Comparison of ENCODE assay signal across 10 cellular contexts in genomic region chr16:21116148-21116693, GRCh38. TPM values are rescaled to one million over a fixed set of nuclear protein-coding genes. Genes with fewer than 3 reads are reported as not detected.
DNase-seq lines count a peak whose midpoint lies in the region; ATAC-seq, FAIRE-seq and TF ChIP-seq lines count a peak whose summit lies in the region.
"Had no signal": no experiment of that assay in that cellular context is flagged by ENCODE, and none has a peak within 500 bp of the region (broad histone marks: within the 10 kb centered on the region; RNA-seq: fewer than 3 reads in every experiment).

No MANE protein-coding gene starts in this region.

- H3K36me3 Mint-ChIP-seq in T-helper 1 cell treated with Interleukin-12 subunit alpha and Interleukin-12 subunit beta and Interleukin-4 antibody, amounts not matched to agents 30 μg/mL and 1 μg/mL, for 36 hours (ENCODE audit: low read depth): no peaks in the 10 kb centered on the region
- H3K36me3 Mint-ChIP-seq in glutamatergic neuron (ENCODE audit: unreplicated experiment): no peaks in the 10 kb centered on the region
- H3K36me3 Mint-ChIP-seq in Caco-2 (ENCODE audit: insufficient read depth, unreplicated experiment): no peaks in the 10 kb centered on the region

- H3K27me3 ChIP-seq in AG04450 (ENCODE audit: control insufficient read depth, insufficient read depth, low read length) (no peaks in the 10 kb centered on the region), Caco-2 (replicated peaks; ENCODE audit: control insufficient read depth, insufficient read depth, low read length) (no peaks in the 10 kb centered on the region)

- no peak overlapping the region for H3K27ac ChIP-seq in AG04450 (ENCODE audit: low read depth, low read length)

- H3K4me1 ChIP-seq in Caco-2: no peaks in the 10 kb centered on the region

- H3K9me3 Mint-ChIP-seq in T-helper 1 cell treated with Interleukin-12 subunit alpha and Interleukin-12 subunit beta and Interleukin-4 antibody, amounts not matched to agents 30 μg/mL and 1 μg/mL, for 36 hours: peaks cover 8% of the 10 kb centered on the region
- H3K9me3 Mint-ChIP-seq in glutamatergic neuron (ENCODE audit: unreplicated experiment) (peaks cover 2% of the 10 kb centered on the region), Caco-2 (ENCODE audit: unreplicated experiment) (no peaks in the 10 kb centered on the region)

- intact Hi-C loops in Caco-2 (cut with micrococcal nuclease; ENCODE audit: unreplicated experiment): no loop called here

- TF ChIP-seq POLR2A in GM12892 (IDR thresholded peaks at IDR 0.05; ENCODE audit: low read depth, low read length): no peak

- H3K4me3 Mint-ChIP-seq in T-helper 1 cell treated with Interleukin-12 subunit alpha and Interleukin-12 subunit beta and Interleukin-4 antibody, amounts not matched to agents 30 μg/mL and 1 μg/mL, for 36 hours: peak overlapping the region; percentile 43
- H3K4me3 Mint-ChIP-seq in glutamatergic neuron (ENCODE audit: unreplicated experiment): no peak overlapping the region
- H3K4me3 Mint-ChIP-seq in Caco-2 (ENCODE audit: unreplicated experiment): no peak overlapping the region

- POLR2A ChIA-PET in AG04450 (lab: Yijun Ruan, JAX): no interaction called here
- POLR2A ChIA-PET in Caco-2 (lab: Charles Lee): no interaction called here

- H3K36me3 ChIP-seq in Caco-2 (ENCODE audit: control insufficient read depth, insufficient read depth, low read length): no peaks in the 10 kb centered on the region

- peak; percentile 17 for FAIRE-seq in GM12892 (lab: Jason Lieb, UNC)

- H3K9me3 ChIP-seq in AG04450 (ENCODE audit: control insufficient read depth, insufficient read depth, low read length) (no peaks in the 10 kb centered on the region), Caco-2 (no peaks in the 10 kb centered on the region)

- no TSS peak for BruUV-seq in Caco-2 (replicated peaks; lab: Mats Ljungman, UMichigan)

- H3K4me3 ChIP-seq in AG04450 (ENCODE audit: low read depth, low read length) (peak overlapping the region; percentile 14), Caco-2 (ENCODE audit: low read depth, low read length) (no peak overlapping the region)

- no peak for ATAC-seq in GM21423 (IDR thresholded peaks at IDR 0.05; ENCODE audit: unreplicated experiment)

- DNase-seq in AG04450 (ENCODE audit: low read depth, low spot score): no peak
- no peak for DNase-seq in GM12892 (ENCODE audit: insufficient read length)
- DNase-seq in glutamatergic neuron: no peak
- DNase-seq in G401 (ENCODE audit: low spot score): no peak
- no peak for DNase-seq in glomerular visceral epithelial cell (ENCODE audit: extremely low spot score)
- DNase-seq in Caco-2: no peak
- DNase-seq: DMS79, occipital lobe had no signal

- no peak for TF ChIP-seq CTCF in AG04450 (IDR thresholded peaks at IDR 0.05; ENCODE audit: low read depth, low read length)
- no peak for TF ChIP-seq CTCF in glutamatergic neuron (IDR thresholded peaks at IDR 0.05; ENCODE audit: partially characterized antibody, unreplicated experiment)
- TF ChIP-seq CTCF in Caco-2 (IDR thresholded peaks at IDR 0.05; ENCODE audit: insufficient read depth in 1 of 2, low read depth in 1 of 2, low read length in 1 of 2, severe bottlenecking in 1 of 2, unreplicated experiment in 1 of 2): no peak

- no peak overlapping the region for H3K27ac Mint-ChIP-seq in T-helper 1 cell treated with Interleukin-12 subunit alpha and Interleukin-12 subunit beta and Interleukin-4 antibody, amounts not matched to agents 30 μg/mL and 1 μg/mL, for 36 hours
- peak overlapping the region; percentile 39 for H3K27ac Mint-ChIP-seq in glutamatergic neuron (ENCODE audit: unreplicated experiment)
- H3K27ac Mint-ChIP-seq in Caco-2 (ENCODE audit: unreplicated experiment): no peak overlapping the region

- CTCF ChIA-PET in AG04450 (lab: Charles Lee) (no interaction called here), Caco-2 (lab: Charles Lee) (no interaction called here)

- H3K27me3 Mint-ChIP-seq in T-helper 1 cell treated with Interleukin-12 subunit alpha and Interleukin-12 subunit beta and Interleukin-4 antibody, amounts not matched to agents 30 μg/mL and 1 μg/mL, for 36 hours (ENCODE audit: low read depth): no peaks in the 10 kb centered on the region
- H3K27me3 Mint-ChIP-seq in glutamatergic neuron (ENCODE audit: unreplicated experiment) (no peaks in the 10 kb centered on the region), Caco-2 (ENCODE audit: insufficient read depth, unreplicated experiment) (peaks cover 5% of the 10 kb centered on the region)

- H3K4me1 Mint-ChIP-seq in T-helper 1 cell treated with Interleukin-12 subunit alpha and Interleukin-12 subunit beta and Interleukin-4 antibody, amounts not matched to agents 30 μg/mL and 1 μg/mL, for 36 hours (ENCODE audit: low read depth): peaks cover 2% of the 10 kb centered on the region
- H3K4me1 Mint-ChIP-seq in glutamatergic neuron (ENCODE audit: low read depth, unreplicated experiment) (peaks cover 2% of the 10 kb centered on the region), Caco-2 (ENCODE audit: low read depth, unreplicated experiment) (no peaks in the 10 kb centered on the region)

- in situ Hi-C loops in G401 (cut with HindIII; ENCODE audit: low sequenced_read_pairs): no loop called here

RNA-seq across cellular contexts. Expression of gene DNAH3, which starts 34.4 kb away (rescaled TPM):
- polyA plus RNA-seq in AG04450 (2011; rRNA removed): not detected in 2 replicates
- polyA minus RNA-seq in AG04450 (2011; rRNA and poly(A)+ RNA removed): not detected in 2 replicates
- 0.02 TPM for polyA plus RNA-seq in GM12892 (2012; ENCODE audit: missing spikeins)
- total RNA-seq in glutamatergic neuron (ENCODE audit: unreplicated experiment) (not detected), Caco-2 (2022) (4.3 and 4.4 TPM in 2 replicates)
- total RNA-seq in G401 (2014; rRNA removed; shearing (Covaris generic)): not detected in 2 replicates

RNA-seq across cellular contexts. Expression of gene LDAF1, which starts 42.3 kb away (rescaled TPM):
- polyA plus RNA-seq in AG04450 (2011; rRNA removed): 42.5 and 50.3 TPM in 2 replicates
- 75.6 and 84.4 TPM in 2 replicates for polyA minus RNA-seq in AG04450 (2011; rRNA and poly(A)+ RNA removed)
- 9.7 TPM for polyA plus RNA-seq in GM12892 (2012; ENCODE audit: missing spikeins)
- total RNA-seq in glutamatergic neuron (ENCODE audit: unreplicated experiment) (23.2 TPM), Caco-2 (2022) (12.9 and 16.7 TPM in 2 replicates)
- 13.5 TPM in 1 of 2 replicates, not detected in the other for total RNA-seq in G401 (2014; rRNA removed; shearing (Covaris generic))
